ENCODE assay signal across 1 cellular context in genomic region chr17:17906418-17907215, GRCh38.
TF ChIP-seq lines count a peak whose summit lies in the region.

No MANE protein-coding gene starts in this region.

TF ChIP-seq in HepG2, 621 proteins besides CTCF, POLR2A, EP300 and RAD21 (continued from another document):
- TF ChIP-seq ZNF687 (CRISPR knock-in tag; IDR thresholded peaks at IDR 0.05) (peak; percentile 45), CSRNP1 (CRISPR knock-in tag; IDR thresholded peaks at IDR 0.05) (no peak), CENPT (CRISPR knock-in tag; IDR thresholded peaks at IDR 0.05; ENCODE audit: low read depth) (no peak), ZNF75D (CRISPR knock-in tag; IDR thresholded peaks at IDR 0.05; ENCODE audit: borderline replicate concordance) (no peak), JDP2 (CRISPR knock-in tag; IDR thresholded peaks at IDR 0.05; ENCODE audit: borderline replicate concordance) (no peak), KLF9 (CRISPR knock-in tag; IDR thresholded peaks at IDR 0.05; ENCODE audit: low read depth) (no peak), PRDM10 (CRISPR knock-in tag; IDR thresholded peaks at IDR 0.05; ENCODE audit: low read depth) (no peak), PRMT3 (CRISPR knock-in tag; IDR thresholded peaks at IDR 0.05; ENCODE audit: borderline replicate concordance, low read depth) (no peak), KLF15 (CRISPR knock-in tag; IDR thresholded peaks at IDR 0.05; ENCODE audit: borderline replicate concordance) (no peak), MYC (CRISPR knock-in tag; IDR thresholded peaks at IDR 0.05; ENCODE audit: borderline replicate concordance) (no peak)
